Comparison of ENCODE assay signal across 8 cellular contexts in the genomic region with DNA sequence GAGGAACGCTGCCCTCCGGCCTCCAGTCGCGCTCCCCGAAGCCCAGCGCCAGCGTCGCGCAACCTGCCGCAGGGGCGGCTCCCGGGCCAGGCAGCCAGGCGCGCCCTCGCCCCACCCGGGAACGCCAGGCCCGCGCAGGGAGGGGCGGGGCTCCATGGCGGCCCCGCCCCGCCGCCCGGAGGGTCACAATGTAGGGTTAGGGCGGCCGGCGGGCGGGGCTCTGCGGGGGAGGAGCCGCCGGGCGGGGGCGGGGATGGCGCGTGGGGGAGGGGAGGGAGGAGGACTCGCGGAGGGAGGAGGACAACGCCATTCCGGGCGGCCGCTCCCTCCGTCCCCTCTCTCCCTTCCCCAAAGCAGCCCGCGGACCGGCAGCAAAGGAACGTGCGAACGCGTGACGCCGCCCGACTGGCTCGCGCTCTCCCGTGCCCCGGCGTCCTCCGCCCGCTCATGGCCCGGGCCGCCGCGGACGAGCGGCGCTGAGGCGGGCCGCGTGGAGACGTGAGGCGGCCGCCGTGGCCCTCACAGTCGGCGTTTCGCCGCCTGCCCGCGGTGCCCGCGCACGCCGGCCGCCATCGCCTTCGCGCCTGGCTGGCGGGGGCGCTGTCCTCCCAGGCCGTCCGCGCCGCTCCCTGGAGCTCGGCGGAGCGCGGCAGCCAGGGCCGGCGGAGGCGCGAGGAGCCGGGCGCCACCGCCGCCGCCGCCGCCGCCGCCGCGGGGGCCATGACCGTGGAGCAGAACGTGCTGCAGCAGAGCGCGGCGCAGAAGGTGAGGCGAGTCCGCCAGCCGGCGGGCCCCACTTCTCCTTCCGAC. TPM values are rescaled to one million over a fixed set of nuclear protein-coding genes. Genes with fewer than 3 reads are reported as not detected.
DNase-seq lines count a peak whose midpoint lies in the region; ATAC-seq and TF ChIP-seq lines count a peak whose summit lies in the region.

A gene with protein sequence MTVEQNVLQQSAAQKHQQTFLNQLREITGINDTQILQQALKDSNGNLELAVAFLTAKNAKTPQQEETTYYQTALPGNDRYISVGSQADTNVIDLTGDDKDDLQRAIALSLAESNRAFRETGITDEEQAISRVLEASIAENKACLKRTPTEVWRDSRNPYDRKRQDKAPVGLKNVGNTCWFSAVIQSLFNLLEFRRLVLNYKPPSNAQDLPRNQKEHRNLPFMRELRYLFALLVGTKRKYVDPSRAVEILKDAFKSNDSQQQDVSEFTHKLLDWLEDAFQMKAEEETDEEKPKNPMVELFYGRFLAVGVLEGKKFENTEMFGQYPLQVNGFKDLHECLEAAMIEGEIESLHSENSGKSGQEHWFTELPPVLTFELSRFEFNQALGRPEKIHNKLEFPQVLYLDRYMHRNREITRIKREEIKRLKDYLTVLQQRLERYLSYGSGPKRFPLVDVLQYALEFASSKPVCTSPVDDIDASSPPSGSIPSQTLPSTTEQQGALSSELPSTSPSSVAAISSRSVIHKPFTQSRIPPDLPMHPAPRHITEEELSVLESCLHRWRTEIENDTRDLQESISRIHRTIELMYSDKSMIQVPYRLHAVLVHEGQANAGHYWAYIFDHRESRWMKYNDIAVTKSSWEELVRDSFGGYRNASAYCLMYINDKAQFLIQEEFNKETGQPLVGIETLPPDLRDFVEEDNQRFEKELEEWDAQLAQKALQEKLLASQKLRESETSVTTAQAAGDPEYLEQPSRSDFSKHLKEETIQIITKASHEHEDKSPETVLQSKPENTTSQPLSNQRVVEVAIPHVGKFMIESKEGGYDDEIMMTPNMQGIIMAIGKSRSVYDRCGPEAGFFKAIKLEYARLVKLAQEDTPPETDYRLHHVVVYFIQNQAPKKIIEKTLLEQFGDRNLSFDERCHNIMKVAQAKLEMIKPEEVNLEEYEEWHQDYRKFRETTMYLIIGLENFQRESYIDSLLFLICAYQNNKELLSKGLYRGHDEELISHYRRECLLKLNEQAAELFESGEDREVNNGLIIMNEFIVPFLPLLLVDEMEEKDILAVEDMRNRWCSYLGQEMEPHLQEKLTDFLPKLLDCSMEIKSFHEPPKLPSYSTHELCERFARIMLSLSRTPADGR (plus strand): TSS at position 309 of the 810 bp plus-strand sequence. CDS start 412 bp downstream, at position 721.

- DNase-seq in AG09309 (ENCODE audit: low read depth) (no peak), NCI-H446 treated with DMSO at 0.1 percent for 48 hours (lab: John Stamatoyannopoulos, UW) (peak; percentile 61), cerebellum (ENCODE audit: low spot score) (peak; percentile 94), kidney glomerular epithelial cell (lab: John Stamatoyannopoulos, UW) (peak; percentile 44)
- DNase-seq in activated CD4-positive, alpha-beta T cell treated with anti-CD3 and anti-CD28 coated beads for 1 hour = peak; percentile 84
- peak; percentile 77 to 82 for DNase-seq in stimulated activated CD4-positive, alpha-beta T cell treated with anti-CD3 and anti-CD28 coated beads, Interleukin-1b, Interleukin-23, amount 100 ng/mL, for 1 hour (ENCODE audit: low read depth in 2 of 2)

- ATAC-seq in GM18909 (IDR thresholded peaks at IDR 0.05; ENCODE audit: poor library complexity, unreplicated experiment) = peak; percentile 75
- ATAC-seq in HG03139 (IDR thresholded peaks at IDR 0.05; ENCODE audit: unreplicated experiment) = peak; percentile 74

- H3K4me3 ChIP-seq in AG09309 (ENCODE audit: control insufficient read depth, low read depth, low read length) = peak within 1 kb of the TSS; percentile 74

- peak; percentile 6 for TF ChIP-seq CTCF in AG09309 (IDR thresholded peaks at IDR 0.05; ENCODE audit: control insufficient read depth, insufficient read depth, low read depth, low read length, missing control alignments)

RNA-seq across cellular contexts. Expression of the gene that starts here (rescaled TPM):
- 61.3 TPM for total RNA-seq in cerebellum
